In genomic region chr6:35469711-35470662, GRCh38 we compare ENCODE assay signal across 8 cellular contexts. TPM values are rescaled to one million over a fixed set of nuclear protein-coding genes. Genes with fewer than 3 reads are reported as not detected.
DNase-seq lines count a peak whose midpoint lies in the region; ATAC-seq and TF ChIP-seq lines count a peak whose summit lies in the region.

No MANE protein-coding gene starts in this region.

- peaks cover 0 to 34% of the 10 kb centered on the region in 2 donors for H3K4me1 ChIP-seq in right atrium auricular region

- no peaks in the 10 kb centered on the region for H3K27me3 ChIP-seq in right atrium auricular region

- peak overlapping the region in 1 of 2 donors; percentile 88 for H3K27ac ChIP-seq in right atrium auricular region

- peak overlapping the region; percentile 87 for H3K4me3 Mint-ChIP-seq in activated CD4-positive, alpha-beta memory T cell treated with anti-CD3 and anti-CD28 coated beads, Interleukin-2, amount 10 ng/mL, durations not matched to agents 7 days and 5 days
- H3K4me3 Mint-ChIP-seq in glutamatergic neuron (ENCODE audit: unreplicated experiment), result peak overlapping the region; percentile 97
- peak overlapping the region; percentile 99 for H3K4me3 Mint-ChIP-seq in stimulated activated memory B cell treated with anti-CD40 and anti-IgM and Interleukin-4, amounts not matched to agents 10 μg/mL and 1 μg/mL and 100 μg/mL, for 72 hours

- H3K9me3 Mint-ChIP-seq in activated CD4-positive, alpha-beta memory T cell treated with anti-CD3 and anti-CD28 coated beads, Interleukin-2, amount 10 ng/mL, durations not matched to agents 7 days and 5 days, result no peaks in the 10 kb centered on the region
- H3K9me3 Mint-ChIP-seq in glutamatergic neuron (ENCODE audit: unreplicated experiment), result peaks cover 11% of the 10 kb centered on the region
- no peaks in the 10 kb centered on the region for H3K9me3 Mint-ChIP-seq in stimulated activated memory B cell treated with anti-CD40 and anti-IgM and Interleukin-4, amounts not matched to agents 10 μg/mL and 1 μg/mL and 100 μg/mL, for 72 hours

- H3K4me3 ChIP-seq in right atrium auricular region, result peak overlapping the region; percentile 77 to 80

- H3K36me3 Mint-ChIP-seq in activated CD4-positive, alpha-beta memory T cell treated with anti-CD3 and anti-CD28 coated beads, Interleukin-2, amount 10 ng/mL, durations not matched to agents 7 days and 5 days (ENCODE audit: low read depth), result peaks cover 61% of the 10 kb centered on the region
- no peaks in the 10 kb centered on the region for H3K36me3 Mint-ChIP-seq in glutamatergic neuron (ENCODE audit: unreplicated experiment)
- peaks cover 47% of the 10 kb centered on the region for H3K36me3 Mint-ChIP-seq in stimulated activated memory B cell treated with anti-CD40 and anti-IgM and Interleukin-4, amounts not matched to agents 10 μg/mL and 1 μg/mL and 100 μg/mL, for 72 hours

- H3K36me3 ChIP-seq in right atrium auricular region, result peaks cover 42% of the 10 kb centered on the region

- CTCF ChIA-PET in activated CD4-positive, alpha-beta memory T cell treated with anti-CD3 and anti-CD28 coated beads, Interleukin-2, amount 10 ng/mL, durations not matched to agents 7 days and 5 days (lab: Charles Lee), result interaction anchor here (1.1 to 5.1 kb wide), 7 partner anchors 12 to 267 kb away, joined by 3 to 37 read pairs (median 4); partner anchors contain the start of genes ARMC12 and DEF6

- intact Hi-C loops in Right ventricle myocardium inferior (cut with DNase I), result loop anchor here (5.0 kb wide), 1 partner anchor 173 kb away; the partner anchor contains the start of gene DEF6

- POLR2A ChIA-PET in activated CD4-positive, alpha-beta memory T cell treated with anti-CD3 and anti-CD28 coated beads, Interleukin-2, amount 10 ng/mL, durations not matched to agents 7 days and 5 days (lab: Charles Lee), result interaction anchor here (0.6 to 2.6 kb wide), 10 partner anchors 10 to 1790 kb away, joined by 3 to 44 read pairs (median 6); partner anchors contain the start of genes DEF6 and FANCE

- no peak for DNase-seq in right atrium auricular region (ENCODE audit: low spot score)
- no peak for DNase-seq in Right ventricle myocardium inferior (ENCODE audit: missing footprints)
- DNase-seq in activated CD4-positive, alpha-beta memory T cell treated with anti-CD3 and anti-CD28 coated beads, Interleukin-2, amount 10 ng/mL, durations not matched to agents 7 days and 5 days, result no peak
- DNase-seq in glutamatergic neuron, result no peak
- no peak for DNase-seq in effector CD4-positive, alpha-beta T cell
- no peak for DNase-seq in HCEC 1CT

- H3K27ac Mint-ChIP-seq in activated CD4-positive, alpha-beta memory T cell treated with anti-CD3 and anti-CD28 coated beads, Interleukin-2, amount 10 ng/mL, durations not matched to agents 7 days and 5 days, result peak overlapping the region; percentile 90
- H3K27ac Mint-ChIP-seq in glutamatergic neuron (ENCODE audit: unreplicated experiment), result peak overlapping the region; percentile 91
- peak overlapping the region; percentile 100 for H3K27ac Mint-ChIP-seq in stimulated activated memory B cell treated with anti-CD40 and anti-IgM and Interleukin-4, amounts not matched to agents 10 μg/mL and 1 μg/mL and 100 μg/mL, for 72 hours

- peaks cover 40% of the 10 kb centered on the region for H3K4me1 Mint-ChIP-seq in activated CD4-positive, alpha-beta memory T cell treated with anti-CD3 and anti-CD28 coated beads, Interleukin-2, amount 10 ng/mL, durations not matched to agents 7 days and 5 days
- H3K4me1 Mint-ChIP-seq in glutamatergic neuron (ENCODE audit: low read depth, unreplicated experiment), result peaks cover 17% of the 10 kb centered on the region
- peaks cover 47% of the 10 kb centered on the region for H3K4me1 Mint-ChIP-seq in stimulated activated memory B cell treated with anti-CD40 and anti-IgM and Interleukin-4, amounts not matched to agents 10 μg/mL and 1 μg/mL and 100 μg/mL, for 72 hours

- TF ChIP-seq CTCF in right atrium auricular region (IDR thresholded peaks at IDR 0.05) (no peak), glutamatergic neuron (IDR thresholded peaks at IDR 0.05; ENCODE audit: partially characterized antibody, unreplicated experiment) (no peak)

- H3K27me3 Mint-ChIP-seq in activated CD4-positive, alpha-beta memory T cell treated with anti-CD3 and anti-CD28 coated beads, Interleukin-2, amount 10 ng/mL, durations not matched to agents 7 days and 5 days, result no peaks in the 10 kb centered on the region
- peaks cover 14% of the 10 kb centered on the region for H3K27me3 Mint-ChIP-seq in glutamatergic neuron (ENCODE audit: unreplicated experiment)
- no peaks in the 10 kb centered on the region for H3K27me3 Mint-ChIP-seq in stimulated activated memory B cell treated with anti-CD40 and anti-IgM and Interleukin-4, amounts not matched to agents 10 μg/mL and 1 μg/mL and 100 μg/mL, for 72 hours

- no peaks in the 10 kb centered on the region for H3K9me3 ChIP-seq in right atrium auricular region

- ATAC-seq in Right ventricle myocardium inferior (no peak), GM18873 (IDR thresholded peaks at IDR 0.05; ENCODE audit: low FRiP score, unreplicated experiment) (no peak)
- no peak for ATAC-seq in stimulated activated memory B cell treated with anti-CD40 and anti-IgM and Interleukin-4, amounts not matched to agents 10 μg/mL and 1 μg/mL and 100 μg/mL, for 72 hours

RNA-seq across cellular contexts. Expression of gene RPL10A, which starts 1.8 kb away (rescaled TPM):
- total RNA-seq in right atrium auricular region, result 100 to 1,000 TPM; 571 to 831 TPM
- total RNA-seq in Right ventricle myocardium inferior, result 606 TPM
- total RNA-seq in activated CD4-positive, alpha-beta memory T cell treated with anti-CD3 and anti-CD28 coated beads, Interleukin-2, amount 10 ng/mL, durations not matched to agents 7 days and 5 days, result 1,000 to 10,000 TPM; 1,239 to 1,245 TPM
- total RNA-seq in glutamatergic neuron (ENCODE audit: unreplicated experiment), result 690 TPM

RNA-seq across cellular contexts. Expression of gene FANCE, which starts 17.8 kb away (rescaled TPM):
- total RNA-seq in right atrium auricular region, result 1 to 10 TPM; 3.4 to 3.5 TPM
- total RNA-seq in Right ventricle myocardium inferior, result 4.1 TPM
- total RNA-seq in activated CD4-positive, alpha-beta memory T cell treated with anti-CD3 and anti-CD28 coated beads, Interleukin-2, amount 10 ng/mL, durations not matched to agents 7 days and 5 days, result 10 to 100 TPM; 10.3 to 10.4 TPM
- total RNA-seq in glutamatergic neuron (ENCODE audit: unreplicated experiment), result 33.4 TPM

RNA-seq across cellular contexts. Expression of gene TEAD3, which starts 26.9 kb away (rescaled TPM):
- total RNA-seq in right atrium auricular region (10 to 100 TPM; 19.3 to 37.1 TPM), Right ventricle myocardium inferior (32.2 TPM), glutamatergic neuron (ENCODE audit: unreplicated experiment) (50.0 TPM)
- total RNA-seq in activated CD4-positive, alpha-beta memory T cell treated with anti-CD3 and anti-CD28 coated beads, Interleukin-2, amount 10 ng/mL, durations not matched to agents 7 days and 5 days, result under 1 TPM; 0.13 to 0.23 TPM

RNA-seq across cellular contexts. Expression of gene TULP1, which starts 42.7 kb away (rescaled TPM):
- total RNA-seq in right atrium auricular region (not detected), Right ventricle myocardium inferior (not detected), glutamatergic neuron (ENCODE audit: unreplicated experiment) (not detected)
- total RNA-seq in activated CD4-positive, alpha-beta memory T cell treated with anti-CD3 and anti-CD28 coated beads, Interleukin-2, amount 10 ng/mL, durations not matched to agents 7 days and 5 days, result not detected

Comparison
In these comparisons a context has a peak if more than half of its experiments do, and no peak if none do; other contexts are left out.
1. RNA of gene TEAD3, which starts 26.9 kb away (total RNA-seq): 50.0 TPM in glutamatergic neuron (single experiment), 19.3 to 37.1 TPM in right atrium auricular region and 32.2 TPM in Right ventricle myocardium inferior (single experiment); 0.13 to 0.23 TPM in activated CD4-positive, alpha-beta memory T cell treated with anti-CD3 and anti-CD28 coated beads, Interleukin-2, amount 10 ng/mL, durations not matched to agents 7 days and 5 days; every median in the first group is over 10 times any median in the second.
2. Peak in every context shown above with its lines, with median percentiles within 50 percentile points of each other: H3K27ac Mint-ChIP-seq and H3K4me3 Mint-ChIP-seq.